In genomic region chr17:34584805-34585416, GRCh38 we compare ENCODE assay signal across 10 cellular contexts. TPM values are rescaled to one million over a fixed set of nuclear protein-coding genes. Genes with fewer than 3 reads are reported as not detected.
A peak's percentile ranks its signal among the peaks of the same experiment; 100 is the strongest.
DNase-seq lines count a peak whose midpoint lies in the region.
"Had no signal": no experiment of that assay in that cellular context is flagged by ENCODE, and none has a peak within 500 bp of the region (broad histone marks: within the 10 kb centered on the region; RNA-seq: fewer than 3 reads in every experiment).

No MANE protein-coding gene starts in this region.

- H3K4me1 ChIP-seq in mesenchymal stem cell (ENCODE audit: control insufficient read depth, insufficient read depth, low read depth, low read length): peaks cover 16% of the 10 kb centered on the region

- H4K91ac ChIP-seq in mesenchymal stem cell (ENCODE audit: low read length): no peak overlapping the region

- no peak overlapping the region for H2AK5ac ChIP-seq in mesenchymal stem cell (ENCODE audit: low read length, severe bottlenecking)

- DNase-seq in NCI-H2171 treated with DMSO at 0.1 percent for 48 hours (lab: John Stamatoyannopoulos, UW) (peak; percentile 37), NCI-H2171 (lab: John Stamatoyannopoulos, UW) (no peak), NCI-H1694 treated with DMSO at 0.1 percent for 48 hours (lab: John Stamatoyannopoulos, UW) (peak; percentile 60), cerebellum (ENCODE audit: low spot score) (peak; percentile 70), posterior vena cava (ENCODE audit: low spot score) (peak; percentile 71), foreskin melanocyte (no peak), occipital lobe (lab: John Stamatoyannopoulos, UW) (no peak), mesenchymal stem cell (no peak)
- DNase-seq: pancreas had no signal

- H3K27me3 ChIP-seq in mesenchymal stem cell (ENCODE audit: control insufficient read depth in 1 of 2, insufficient read depth in 1 of 2, low read length in 2 of 2): peaks cover 70 to 94% of the 10 kb centered on the region in 2 experiments

- no peaks in the 10 kb centered on the region for H3K79me1 ChIP-seq in mesenchymal stem cell (replicated peaks; ENCODE audit: low read length, poor library complexity, severe bottlenecking)

- H2BK5ac ChIP-seq in mesenchymal stem cell (ENCODE audit: low read depth, low read length, poor library complexity, severe bottlenecking): no peak overlapping the region

- no peak overlapping the region for H3K9ac ChIP-seq in mesenchymal stem cell (ENCODE audit: low read length)

- H3K23ac ChIP-seq in mesenchymal stem cell (ENCODE audit: low read length in 2 of 2): no peak overlapping the region

- no peak overlapping the region for H2BK120ac ChIP-seq in mesenchymal stem cell (ENCODE audit: low read depth, low read length)

- H3K9me3 ChIP-seq in mesenchymal stem cell (ENCODE audit: control insufficient read depth, low read length): no peaks in the 10 kb centered on the region
- H3K9me3 ChIP-seq: pancreas had no signal

- no peak overlapping the region for H3K4me2 ChIP-seq in mesenchymal stem cell (ENCODE audit: low read length, poor library complexity, severe bottlenecking)

- H3K4ac ChIP-seq in mesenchymal stem cell (ENCODE audit: low read depth in 1 of 2, low read length in 2 of 2): no peak overlapping the region

- WGBS in mesenchymal stem cell: 51% methylated on average over 8 of the region's 12 CpGs

- H2AFZ ChIP-seq in mesenchymal stem cell (ENCODE audit: low read depth, low read length): no peak overlapping the region

- no peak overlapping the region for H3K18ac ChIP-seq in mesenchymal stem cell (ENCODE audit: low read depth in 1 of 2, low read length in 2 of 2)

- no peak overlapping the region for H3K4me3 ChIP-seq in mesenchymal stem cell (ENCODE audit: insufficient read depth in 1 of 2, low read depth in 1 of 2, low read length in 2 of 2)
- H3K4me3 ChIP-seq: pancreas had no signal

- no peak overlapping the region for H2BK15ac ChIP-seq in mesenchymal stem cell (ENCODE audit: low read depth, poor library complexity, severe bottlenecking)

- H3K36me3 ChIP-seq in mesenchymal stem cell (ENCODE audit: control insufficient read depth in 1 of 2, insufficient read depth in 2 of 2, low read depth in 1 of 2, low read length in 2 of 2): no peaks in the 10 kb centered on the region
- H3K36me3 ChIP-seq: pancreas had no signal

- H4K8ac ChIP-seq in mesenchymal stem cell (ENCODE audit: low read length): no peak overlapping the region

- H3K27ac ChIP-seq in mesenchymal stem cell (ENCODE audit: low read length, poor library complexity, severe bottlenecking): no peak overlapping the region
- H3K27ac ChIP-seq: pancreas had no signal

- intact Hi-C loops in posterior vena cava (cut with DNase I): no loop called here

- H2BK12ac ChIP-seq in mesenchymal stem cell (ENCODE audit: low read length in 2 of 2): no peak overlapping the region

- no peak overlapping the region for H3K14ac ChIP-seq in mesenchymal stem cell (ENCODE audit: low read length in 2 of 2)

RNA-seq across cellular contexts. Expression of gene TMEM132E, which starts 5.5 kb away (rescaled TPM):
- 3.4 TPM for total RNA-seq in cerebellum
- total RNA-seq in posterior vena cava: under 1 TPM; 0.42 to 0.67 TPM
- 0.78 TPM for total RNA-seq in occipital lobe
- not detected for polyA plus RNA-seq in mesenchymal stem cell (2013, experiment 1 of 2)
- not detected for polyA plus RNA-seq in mesenchymal stem cell (2013, experiment 2 of 2)
- polyA plus RNA-seq: BJ had no signal

Comparison
In these comparisons a context has a peak if more than half of its experiments do, and no peak if none do; other contexts are left out.
1. DNase-seq: peak in NCI-H2171 treated with DMSO at 0.1 percent for 48 hours (single experiment), NCI-H1694 treated with DMSO at 0.1 percent for 48 hours (single experiment), cerebellum (single experiment) and posterior vena cava (single experiment); none in NCI-H2171 (single experiment), foreskin melanocyte (single experiment), occipital lobe (single experiment) and mesenchymal stem cell (single experiment).